ENCODE assay signal across 12 cellular contexts in genomic region chr22:39898997-39899396, GRCh38. TPM values are rescaled to one million over a fixed set of nuclear protein-coding genes. Genes with fewer than 3 reads are reported as not detected.
A peak's percentile ranks its signal among the peaks of the same experiment; 100 is the strongest.
DNase-seq lines count a peak whose midpoint lies in the region; ATAC-seq and TF ChIP-seq lines count a peak whose summit lies in the region.
"Had no signal": no experiment of that assay in that cellular context is flagged by ENCODE, and none has a peak within 500 bp of the region (broad histone marks: within the 10 kb centered on the region; RNA-seq: fewer than 3 reads in every experiment).

No MANE protein-coding gene starts in this region.

- peak; percentile 60 for ATAC-seq in HG02884 (IDR thresholded peaks at IDR 0.05; ENCODE audit: unreplicated experiment)
- ATAC-seq: gastrocnemius medialis had no signal

- DNase-seq in activated naive CD4-positive, alpha-beta T cell treated with anti-CD3 and anti-CD28 coated beads for 36 hours = no peak
- no peak for DNase-seq in activated naive CD4-positive, alpha-beta T cell (lab: John Stamatoyannopoulos, UW)
- peak; percentile 94 for DNase-seq in OCI-LY7 (ENCODE audit: low spot score)
- DNase-seq in NCI-H1417 treated with DMSO at 0.1 percent for 48 hours (lab: John Stamatoyannopoulos, UW) = no peak
- DNase-seq in stimulated activated CD4-positive, alpha-beta T cell treated with anti-CD3 and anti-CD28 coated beads, Interleukin-4, amount 100 ng/mL, for 1 hour = no peak
- no peak for DNase-seq in activated effector memory CD4-positive, alpha-beta T cell treated with anti-CD3 and anti-CD28 coated beads, Interleukin-2, amount 50 U/mL, for 16 hours
- DNase-seq: gastrocnemius medialis had no signal

- H3K36me3 Mint-ChIP-seq in activated naive CD4-positive, alpha-beta T cell treated with anti-CD3 and anti-CD28 coated beads for 36 hours (ENCODE audit: low read depth) = peaks cover 5% of the 10 kb centered on the region

- H3K9ac ChIP-seq in subcutaneous abdominal adipose tissue (ENCODE audit: low read length in 5 of 5) = peak overlapping the region in 1 of 5 donors; percentile 8

- H3K36me3 ChIP-seq in OCI-LY7 (ENCODE audit: insufficient read depth, low read length) (no peaks in the 10 kb centered on the region), subcutaneous abdominal adipose tissue (ENCODE audit: control insufficient read depth in 5 of 5, insufficient read depth in 5 of 5, low read length in 5 of 5) (no peaks in the 10 kb centered on the region)
- H3K36me3 ChIP-seq: gastrocnemius medialis had no signal

- no peaks in the 10 kb centered on the region for H3K9me3 Mint-ChIP-seq in activated naive CD4-positive, alpha-beta T cell treated with anti-CD3 and anti-CD28 coated beads for 36 hours

- CTCF ChIA-PET in activated naive CD4-positive, alpha-beta T cell treated with anti-CD3 and anti-CD28 coated beads for 36 hours (lab: Charles Lee) = interaction anchor here (0.6 kb wide), 1 partner anchor 126 kb away, joined by 3 read pairs; no protein-coding TSS in a partner anchor
- CTCF ChIA-PET in OCI-LY7 (lab: Charles Lee; ENCODE audit: unreplicated experiment) = no interaction called here

- H3K27ac ChIP-seq in OCI-LY7 (ENCODE audit: low read depth, low read length, poor library complexity, severe bottlenecking) (peak overlapping the region; percentile 50), subcutaneous abdominal adipose tissue (ENCODE audit: low read depth, low read length) (peak overlapping the region; percentile 15)
- H3K27ac ChIP-seq: gastrocnemius medialis, RWPE1 had no signal

- H3K4me3 ChIP-seq in OCI-LY7 (ENCODE audit: low read depth, low read length, poor library complexity, severe bottlenecking) (peak overlapping the region; percentile 2), subcutaneous abdominal adipose tissue (ENCODE audit: low read depth in 1 of 5, low read length in 5 of 5) (no peak overlapping the region)
- H3K4me3 ChIP-seq: gastrocnemius medialis had no signal

- H3K4me3 Mint-ChIP-seq in activated naive CD4-positive, alpha-beta T cell treated with anti-CD3 and anti-CD28 coated beads for 36 hours = no peak overlapping the region

- POLR2A ChIA-PET in OCI-LY7 (lab: Charles Lee) = interaction anchor here (0.6 kb wide), 1 partner anchor 442 kb away, joined by 3 read pairs; no protein-coding TSS in a partner anchor

- H4K20me1 ChIP-seq in OCI-LY7 (ENCODE audit: insufficient read depth, low read length) = no peaks in the 10 kb centered on the region

- peaks cover 18% of the 10 kb centered on the region for H3K4me1 Mint-ChIP-seq in activated naive CD4-positive, alpha-beta T cell treated with anti-CD3 and anti-CD28 coated beads for 36 hours (ENCODE audit: low read depth)

- no peaks in the 10 kb centered on the region for H3K9me2 ChIP-seq in OCI-LY7 (ENCODE audit: insufficient read depth, low read length)

- peak overlapping the region; percentile 39 for H3K27ac Mint-ChIP-seq in activated naive CD4-positive, alpha-beta T cell treated with anti-CD3 and anti-CD28 coated beads for 36 hours

- no peak for TF ChIP-seq CTCF in OCI-LY7 (conservative IDR thresholded peaks at IDR 0.05; ENCODE audit: low read length)

- H3K4me1 ChIP-seq in OCI-LY7 (ENCODE audit: insufficient read depth, low read length, poor library complexity, severe bottlenecking) (peaks cover 36% of the 10 kb centered on the region), subcutaneous abdominal adipose tissue (ENCODE audit: control insufficient read depth in 5 of 5, insufficient read depth in 5 of 5, low read length in 5 of 5) (peaks cover 0 to 27% (median 19%) of the 10 kb centered on the region in 5 donors)
- H3K4me1 ChIP-seq: gastrocnemius medialis had no signal

- H3K79me2 ChIP-seq in OCI-LY7 (ENCODE audit: insufficient read depth, low read depth, low read length) = no peaks in the 10 kb centered on the region

- intact Hi-C loops in activated naive CD4-positive, alpha-beta T cell treated with anti-CD3 and anti-CD28 coated beads for 36 hours (cut with micrococcal nuclease) = loop anchor here (10.0 kb wide), 1 partner anchor 116 kb away; no protein-coding TSS in a partner anchor
- intact Hi-C loops in OCI-LY7 (cut with micrococcal nuclease; ENCODE audit: unreplicated experiment) = no loop called here

- H3K9me3 ChIP-seq in OCI-LY7 (ENCODE audit: low read length) (no peaks in the 10 kb centered on the region), subcutaneous abdominal adipose tissue (ENCODE audit: control insufficient read depth in 5 of 5, low read length in 5 of 5) (no peaks in the 10 kb centered on the region)
- H3K9me3 ChIP-seq: gastrocnemius medialis had no signal

- H3K27me3 Mint-ChIP-seq in activated naive CD4-positive, alpha-beta T cell treated with anti-CD3 and anti-CD28 coated beads for 36 hours (ENCODE audit: low read depth) = no peaks in the 10 kb centered on the region

- no TSS peak for BruUV-seq in OCI-LY7 (replicated peaks; lab: Mats Ljungman, UMichigan)

- H3K4me2 ChIP-seq in OCI-LY7 (ENCODE audit: low read length) = peak overlapping the region; percentile 43

- H3K27me3 ChIP-seq in subcutaneous abdominal adipose tissue (ENCODE audit: control insufficient read depth in 5 of 5, insufficient read depth in 4 of 5, low read length in 5 of 5) = no peaks in the 10 kb centered on the region

- peak overlapping the region; percentile 7; the same call in 1 of the 2 replicates for H2AFZ ChIP-seq in OCI-LY7 (ENCODE audit: low read length)

RNA-seq across cellular contexts. Expression of gene GRAP2, which starts 1.9 kb away (rescaled TPM):
- total RNA-seq in activated naive CD4-positive, alpha-beta T cell treated with anti-CD3 and anti-CD28 coated beads for 36 hours = 10 to 100 TPM; 25.5 to 29.4 TPM
- 0.08 TPM in 1 of 2 replicates, not detected in the other for total RNA-seq in OCI-LY7 (2014; rRNA removed; shearing (Covaris generic))
- not detected in 2 replicates for total RNA-seq in OCI-LY7 (2022)
- total RNA-seq: pulmonary artery endothelial cell had no signal

RNA-seq across cellular contexts. Expression of gene ENTHD1, which starts 5.4 kb away (rescaled TPM):
- total RNA-seq in activated naive CD4-positive, alpha-beta T cell treated with anti-CD3 and anti-CD28 coated beads for 36 hours = under 1 TPM; 0.64 to 0.81 TPM
- not detected in 2 replicates for total RNA-seq in OCI-LY7 (2014; rRNA removed; shearing (Covaris generic))
- total RNA-seq in OCI-LY7 (2022) = not detected in 2 replicates
- total RNA-seq: gastrocnemius medialis, pulmonary artery endothelial cell, ureter had no signal

Comparison
In these comparisons a context has a peak if more than half of its experiments do, and no peak if none do; other contexts are left out.
1. RNA of gene GRAP2, which starts 1.9 kb away (total RNA-seq): 25.5 to 29.4 TPM in activated naive CD4-positive, alpha-beta T cell treated with anti-CD3 and anti-CD28 coated beads for 36 hours; 0.08 TPM in OCI-LY7; every median in the first group is over 10 times any median in the second.